ENCODE assay signal across 7 cellular contexts in the genomic region with DNA sequence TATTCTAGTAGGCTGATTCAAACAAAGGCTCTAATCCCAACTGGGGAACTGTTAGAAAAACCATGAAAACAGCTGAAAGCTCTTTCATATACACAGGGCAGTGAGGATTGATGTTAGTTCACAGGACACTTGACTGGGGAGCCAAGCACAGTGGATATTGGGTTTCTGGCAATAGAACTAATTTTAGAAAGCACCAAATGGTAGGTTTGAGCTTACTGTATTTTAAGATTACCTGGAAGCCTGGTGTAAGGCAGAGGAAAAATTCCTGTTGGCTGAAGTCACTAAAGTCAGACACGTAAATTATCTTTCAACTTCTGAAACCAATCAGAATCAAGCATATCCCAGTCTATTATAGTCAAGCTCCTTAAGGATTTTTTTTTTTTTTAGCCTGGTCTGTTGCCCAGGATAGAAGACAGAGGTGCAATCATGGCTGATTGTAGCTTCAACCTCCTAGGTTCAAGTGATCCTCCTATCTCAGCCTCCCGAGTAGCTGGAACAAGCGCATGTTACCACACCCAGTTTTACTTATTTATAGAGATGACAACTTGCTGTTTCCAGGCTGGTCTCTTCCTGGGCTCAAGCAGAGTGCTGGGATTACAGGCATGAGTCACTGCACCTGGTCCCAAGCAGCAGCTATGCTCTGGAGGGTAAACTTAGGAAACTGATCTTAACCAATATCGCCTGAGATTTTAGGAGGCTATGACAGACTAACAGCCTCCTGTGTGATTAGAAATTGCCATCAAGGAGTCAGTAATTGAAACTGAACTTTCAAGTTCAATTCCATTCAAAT. TPM values are rescaled to one million over a fixed set of nuclear protein-coding genes. Genes with fewer than 3 reads are reported as not detected.
DNase-seq lines count a peak whose midpoint lies in the region; ATAC-seq and TF ChIP-seq lines count a peak whose summit lies in the region.

No MANE protein-coding gene starts in this region.

- H3K36me3 ChIP-seq in skeletal muscle tissue (ENCODE audit: control insufficient read depth in 3 of 3, insufficient read depth in 3 of 3, low read length in 3 of 3) = peaks cover 0 to 19% (median 3%) of the 10 kb centered on the region in 3 donors

- ATAC-seq in HG02588 (IDR thresholded peaks at IDR 0.05; ENCODE audit: unreplicated experiment) (no peak), GM19455 (IDR thresholded peaks at IDR 0.05; ENCODE audit: unreplicated experiment) (no peak)

- CTCF ChIA-PET in RWPE1 (lab: Yijun Ruan, JAX) = no interaction called here
- CTCF ChIA-PET in HEK293T (lab: Yijun Ruan, JAX) = no interaction called here

- peak overlapping the region; percentile 97 to 100 (median 99) for H3K9ac ChIP-seq in skeletal muscle tissue (ENCODE audit: low read depth in 1 of 3, low read length in 3 of 3)

- DNase-seq in H4 (ENCODE audit: low spot score) = peak; percentile 41
- peak; percentile 26 for DNase-seq in RWPE1 (ENCODE audit: low spot score)
- DNase-seq in erythroblast (lab: John Stamatoyannopoulos, UW) = peak; percentile 23 to 40
- no peak for DNase-seq in HEK293T (ENCODE audit: extremely low spot score)

- no peaks in the 10 kb centered on the region for H3K27me3 ChIP-seq in skeletal muscle tissue (ENCODE audit: control insufficient read depth in 3 of 3, insufficient read depth in 3 of 3, low read length in 3 of 3)

- H3K4me3 ChIP-seq in skeletal muscle tissue (ENCODE audit: low read length in 3 of 3) = peak overlapping the region; percentile 91 to 97 (median 93)

- peaks cover 19 to 60% (median 24%) of the 10 kb centered on the region in 3 donors for H3K4me1 ChIP-seq in skeletal muscle tissue (ENCODE audit: control insufficient read depth in 3 of 3, insufficient read depth in 3 of 3, low read length in 3 of 3)

- TF ChIP-seq CTCF in RWPE1 (conservative IDR thresholded peaks at IDR 0.05; ENCODE audit: low read depth) = no peak

- POLR2A ChIA-PET in RWPE1 (lab: Yijun Ruan, JAX; ENCODE audit: low non-redundant PET) = interaction anchor here (0.6 to 1.6 kb wide), 2 partner anchors 32 to 321 kb away, joined by 3 to 9 read pairs; a partner anchor contains a TSS
- POLR2A ChIA-PET in HEK293T (lab: Yijun Ruan, JAX) = interaction anchor here (1.1 to 5.8 kb wide), 6 partner anchors 10 to 82 kb away, joined by 3 to 158 read pairs (median 5); a partner anchor contains a TSS

- peak; percentile 11 for TF ChIP-seq POLR2A in erythroblast (IDR thresholded peaks at IDR 0.05; ENCODE audit: low read length)

- H3K9me3 ChIP-seq in skeletal muscle tissue (ENCODE audit: control insufficient read depth in 3 of 3, low read length in 3 of 3) = no peaks in the 10 kb centered on the region

- H3K27ac ChIP-seq in RWPE1 (no peak overlapping the region; the same call in 1 of the 2 replicates), skeletal muscle tissue (ENCODE audit: low read depth, low read length) (peak overlapping the region; percentile 99)

TF ChIP-seq in HEK293T, 16 proteins besides CTCF, POLR2A, EP300 and RAD21:
- TF ChIP-seq, protein P1, sequence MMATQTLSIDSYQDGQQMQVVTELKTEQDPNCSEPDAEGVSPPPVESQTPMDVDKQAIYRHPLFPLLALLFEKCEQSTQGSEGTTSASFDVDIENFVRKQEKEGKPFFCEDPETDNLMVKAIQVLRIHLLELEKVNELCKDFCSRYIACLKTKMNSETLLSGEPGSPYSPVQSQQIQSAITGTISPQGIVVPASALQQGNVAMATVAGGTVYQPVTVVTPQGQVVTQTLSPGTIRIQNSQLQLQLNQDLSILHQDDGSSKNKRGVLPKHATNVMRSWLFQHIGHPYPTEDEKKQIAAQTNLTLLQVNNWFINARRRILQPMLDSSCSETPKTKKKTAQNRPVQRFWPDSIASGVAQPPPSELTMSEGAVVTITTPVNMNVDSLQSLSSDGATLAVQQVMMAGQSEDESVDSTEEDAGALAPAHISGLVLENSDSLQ (IDR thresholded peaks at IDR 0.05) = no peak
- TF ChIP-seq LEF1 (IDR thresholded peaks at IDR 0.05; ENCODE audit: borderline replicate concordance) (no peak), ZNF384 (IDR thresholded peaks at IDR 0.05) (no peak), NFRKB (IDR thresholded peaks at IDR 0.05) (no peak), SUZ12 (IDR thresholded peaks at IDR 0.05) (no peak), BHLHE40 (IDR thresholded peaks at IDR 0.05; ENCODE audit: borderline replicate concordance) (no peak), TARDBP (IDR thresholded peaks at IDR 0.05) (no peak), SP1 (IDR thresholded peaks at IDR 0.05) (no peak), ARNT (IDR thresholded peaks at IDR 0.05) (no peak), FOXA1 (IDR thresholded peaks at IDR 0.05) (no peak), FOXK2 (IDR thresholded peaks at IDR 0.05) (no peak), L3MBTL2 (conservative IDR thresholded peaks at IDR 0.05) (no peak), HDGF (IDR thresholded peaks at IDR 0.05; ENCODE audit: borderline replicate concordance) (no peak)
TF ChIP-seq in HEK293T: peak in this region for 0.

RNA-seq across cellular contexts. Expression of a gene that starts 32.5 kb away (rescaled TPM):
- total RNA-seq in H4 (2014; rRNA removed; shearing (Covaris generic)) = 43.6 and 57.2 TPM in 2 replicates
- total RNA-seq in skeletal muscle tissue = 62.6 TPM
